Comparison of ENCODE assay signal across 13 cellular contexts in the genomic region with DNA sequence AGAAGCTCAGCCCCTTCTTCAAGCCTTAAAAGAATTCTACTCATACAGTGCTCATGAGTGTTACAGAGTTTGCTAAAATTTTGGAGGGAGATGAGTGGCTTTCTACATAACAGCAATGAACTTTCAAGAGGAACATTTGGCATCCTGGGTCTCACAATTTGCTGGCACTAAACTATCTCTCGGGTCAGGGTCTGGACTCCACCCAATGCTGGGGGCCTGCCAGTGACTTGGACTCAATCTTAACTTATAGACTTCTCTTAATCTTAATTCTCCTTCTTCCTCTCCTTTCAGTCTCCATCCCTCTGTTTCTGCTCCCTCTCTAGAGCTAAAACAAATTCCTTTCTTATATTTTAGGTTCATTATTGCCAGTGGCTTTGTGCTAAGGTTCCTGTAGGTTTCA.
DNase-seq lines count a peak whose midpoint lies in the region; ATAC-seq and TF ChIP-seq lines count a peak whose summit lies in the region.
"Had no signal": no experiment of that assay in that cellular context is flagged by ENCODE, and none has a peak within 500 bp of the region (broad histone marks: within the 10 kb centered on the region; RNA-seq: fewer than 3 reads in every experiment).

No MANE protein-coding gene starts in this region.

- TF ChIP-seq POLR2A in esophagus muscularis mucosa (IDR thresholded peaks at IDR 0.05; ENCODE audit: low read depth), result no peak

- H3K27me3 ChIP-seq in left ventricle myocardium inferior (ENCODE audit: low read depth), result no peaks in the 10 kb centered on the region
- H3K27me3 ChIP-seq in heart right ventricle, result no peaks in the 10 kb centered on the region
- H3K27me3 ChIP-seq in MG63, result no peaks in the 10 kb centered on the region
- H3K27me3 ChIP-seq in esophagus muscularis mucosa, result no peaks in the 10 kb centered on the region
- H3K27me3 ChIP-seq: BLaER1 treated with 17β-estradiol and CSF1 and Interleukin-3, amounts not matched to agents 10 nM and 100 nM had no signal

- no peak for ATAC-seq in heart right ventricle
- ATAC-seq in GM18861 (IDR thresholded peaks at IDR 0.05; ENCODE audit: unreplicated experiment), result no peak
- ATAC-seq: HCT116 had no signal

- H3K27ac ChIP-seq in left ventricle myocardium inferior (replicated peaks) (peak overlapping the region; percentile 61), heart right ventricle (peak overlapping the region in 3 of 10 donors; percentile 43 to 67 (median 45)), esophagus muscularis mucosa (replicated peaks in 1 of 4) (peak overlapping the region in 1 of 4 donors; percentile 6)
- H3K27ac ChIP-seq: BLaER1 treated with 17β-estradiol and CSF1 and Interleukin-3, amounts not matched to agents 10 nM and 100 nM; GM23248 had no signal

- H3K4me3 ChIP-seq in left ventricle myocardium inferior (no peak overlapping the region), heart right ventricle (no peak overlapping the region), MG63 (no peak overlapping the region), fibroblast of the aortic adventitia (ENCODE audit: low read depth, low read length) (no peak overlapping the region), esophagus muscularis mucosa (no peak overlapping the region)
- H3K4me3 ChIP-seq: BLaER1 treated with 17β-estradiol and CSF1 and Interleukin-3, amounts not matched to agents 10 nM and 100 nM; GM23248 had no signal

- no peak for TF ChIP-seq EP300 in esophagus muscularis mucosa (IDR thresholded peaks at IDR 0.05)

- H3K9me3 ChIP-seq in left ventricle myocardium inferior (replicated peaks), result no peaks in the 10 kb centered on the region
- H3K9me3 ChIP-seq in heart right ventricle, result no peaks in the 10 kb centered on the region
- no peaks in the 10 kb centered on the region for H3K9me3 ChIP-seq in MG63
- H3K9me3 ChIP-seq in esophagus muscularis mucosa, result no peaks in the 10 kb centered on the region
- H3K9me3 ChIP-seq: BLaER1 treated with 17β-estradiol and CSF1 and Interleukin-3, amounts not matched to agents 10 nM and 100 nM had no signal

- intact Hi-C loops in left ventricle myocardium inferior (cut with micrococcal nuclease) (no loop called here), heart right ventricle (cut with DNase I) (loop anchor here in 2 of 10 donors (10.0 kb wide), 1 partner anchor 1189 kb away; no protein-coding TSS in a partner anchor), esophagus muscularis mucosa (cut with DNase I) (loop anchor here (1.0 to 10.0 kb wide), 2 partner anchors 65 to 1199 kb away; no protein-coding TSS in a partner anchor)

- H3K36me3 ChIP-seq in left ventricle myocardium inferior, result no peaks in the 10 kb centered on the region
- no peaks in the 10 kb centered on the region for H3K36me3 ChIP-seq in heart right ventricle
- no peaks in the 10 kb centered on the region for H3K36me3 ChIP-seq in MG63
- H3K36me3 ChIP-seq in esophagus muscularis mucosa, result no peaks in the 10 kb centered on the region
- H3K36me3 ChIP-seq: BLaER1 treated with 17β-estradiol and CSF1 and Interleukin-3, amounts not matched to agents 10 nM and 100 nM had no signal

- 35 to 46% methylated on average over 1 of the region's 1 CpG for WGBS in heart right ventricle, 2 donors
- WGBS in esophagus muscularis mucosa, result 64% methylated on average over 1 of the region's 1 CpG

- DNase-seq in left ventricle myocardium inferior, result no peak
- DNase-seq in heart right ventricle, result no peak
- peak; percentile 12 for DNase-seq in MG63
- peak; percentile 43 for DNase-seq in OCI-M1 (lab: John Stamatoyannopoulos, UW)
- DNase-seq in fibroblast of the aortic adventitia (ENCODE audit: low read depth), result peak; percentile 17
- DNase-seq in foreskin melanocyte, result no peak
- DNase-seq in esophagus muscularis mucosa (ENCODE audit: extremely low spot score), result no peak
- DNase-seq: ACHN; CD4-positive, CD25-positive, alpha-beta regulatory T cell; GM23248 had no signal

- TF ChIP-seq CTCF in left ventricle myocardium inferior (IDR thresholded peaks at IDR 0.05; ENCODE audit: borderline replicate concordance), result no peak
- TF ChIP-seq CTCF in heart right ventricle (IDR thresholded peaks at IDR 0.05), result no peak
- no peak for TF ChIP-seq CTCF in fibroblast of the aortic adventitia (IDR thresholded peaks at IDR 0.05; ENCODE audit: insufficient read depth, low read length)
- no peak for TF ChIP-seq CTCF in esophagus muscularis mucosa (IDR thresholded peaks at IDR 0.05)

- H3K4me1 ChIP-seq in left ventricle myocardium inferior, result peaks cover 42% of the 10 kb centered on the region
- H3K4me1 ChIP-seq in heart right ventricle, result peaks cover 0 to 48% (median 23%) of the 10 kb centered on the region in 9 donors
- H3K4me1 ChIP-seq in esophagus muscularis mucosa, result peaks cover 15 to 32% (median 23%) of the 10 kb centered on the region in 4 donors

Comparison
In these comparisons a context has a peak if more than half of its experiments do, and no peak if none do; other contexts are left out.
1. DNase-seq: peak in MG63 (single experiment), OCI-M1 (single experiment) and fibroblast of the aortic adventitia (single experiment); none in left ventricle myocardium inferior (single experiment), heart right ventricle (0 of 2), foreskin melanocyte (single experiment) and esophagus muscularis mucosa (single experiment).